ENCODE assay signal across 12 cellular contexts in the genomic region with DNA sequence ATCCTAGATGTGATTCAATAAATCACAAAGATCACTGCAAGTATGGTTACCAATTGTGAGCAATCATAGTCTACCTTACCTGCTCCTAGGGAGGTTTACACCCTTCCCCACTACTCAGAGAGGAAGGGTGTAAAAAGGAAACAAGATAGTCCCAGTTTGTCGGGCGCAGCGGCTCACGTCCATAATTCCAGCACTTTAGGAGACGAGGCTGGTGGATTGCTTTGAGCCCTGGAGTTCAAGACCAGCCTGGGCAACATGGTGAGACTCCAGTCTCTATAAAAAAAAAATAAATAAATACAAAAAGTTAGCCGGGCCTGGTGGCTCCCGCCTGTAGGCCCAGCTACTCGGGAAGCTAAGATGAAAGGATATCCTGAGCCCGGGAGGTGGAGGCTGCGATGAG. TPM values are rescaled to one million over a fixed set of nuclear protein-coding genes. Genes with fewer than 3 reads are reported as not detected.
DNase-seq lines count a peak whose midpoint lies in the region; ATAC-seq and TF ChIP-seq lines count a peak whose summit lies in the region.
"Had no signal": no experiment of that assay in that cellular context is flagged by ENCODE, and none has a peak within 500 bp of the region (broad histone marks: within the 10 kb centered on the region; RNA-seq: fewer than 3 reads in every experiment).

No MANE protein-coding gene starts in this region.

- H3K9me2 ChIP-seq in PC-9 (ENCODE audit: insufficient read depth) (no peaks in the 10 kb centered on the region), hepatocyte (replicated peaks; ENCODE audit: insufficient read depth) (no peaks in the 10 kb centered on the region)

- peaks cover 2% of the 10 kb centered on the region for H3K36me3 Mint-ChIP-seq in activated T-cell treated with anti-CD3 and anti-CD28 coated beads, Interleukin-2, amount 50 U/mL, for 4 hours (ENCODE audit: insufficient read depth)
- H3K36me3 Mint-ChIP-seq in naive thymus-derived CD8-positive, alpha-beta T cell: peaks cover 0 to 5% (median 0%) of the 10 kb centered on the region in 3 donors
- H3K36me3 Mint-ChIP-seq: naive B cell had no signal

- H3K4me3 Mint-ChIP-seq in activated T-cell treated with anti-CD3 and anti-CD28 coated beads, Interleukin-2, amount 50 U/mL, for 4 hours: peak overlapping the region; percentile 97
- H3K4me3 Mint-ChIP-seq in naive thymus-derived CD8-positive, alpha-beta T cell: peak overlapping the region in 5 of 10 donors; percentile 95 to 99 (median 96)

- peaks cover 32% of the 10 kb centered on the region for H3K4me1 Mint-ChIP-seq in activated T-cell treated with anti-CD3 and anti-CD28 coated beads, Interleukin-2, amount 50 U/mL, for 4 hours (ENCODE audit: low read depth)
- H3K4me1 Mint-ChIP-seq in naive thymus-derived CD8-positive, alpha-beta T cell: peaks cover 19 to 41% (median 38%) of the 10 kb centered on the region in 4 donors

- peak overlapping the region; percentile 43 for H3K27ac ChIP-seq in PC-9
- peak overlapping the region; percentile 87 for H3K27ac ChIP-seq in hepatocyte
- peak overlapping the region in 7 of 8 donors; percentile 59 to 91 (median 87) for H3K27ac ChIP-seq in spleen
- H3K27ac ChIP-seq in aorta (ENCODE audit: low read depth in 1 of 2, low read length in 2 of 2): no peak overlapping the region

- H3K9me3 ChIP-seq in PC-9 (ENCODE audit: insufficient read depth, low read depth): no peaks in the 10 kb centered on the region
- no peaks in the 10 kb centered on the region for H3K9me3 ChIP-seq in hepatocyte (ENCODE audit: low read depth)
- H3K9me3 ChIP-seq in spleen: no peaks in the 10 kb centered on the region
- H3K9me3 ChIP-seq in aorta (ENCODE audit: control insufficient read depth, low read length): no peaks in the 10 kb centered on the region

- no peaks in the 10 kb centered on the region; the same call in 1 of the 2 replicates for H3F3A ChIP-seq in PC-9 (ENCODE audit: insufficient read depth, low read depth)

- H3K36me3 ChIP-seq in PC-9 (ENCODE audit: low read depth) (no peaks in the 10 kb centered on the region), hepatocyte (replicated peaks; ENCODE audit: insufficient read depth, low read depth) (no peaks in the 10 kb centered on the region), spleen (no peaks in the 10 kb centered on the region), aorta (ENCODE audit: control insufficient read depth in 1 of 2, insufficient read depth in 2 of 2, low read length in 1 of 2) (no peaks in the 10 kb centered on the region)

- H3K27ac Mint-ChIP-seq in naive thymus-derived CD8-positive, alpha-beta T cell: peak overlapping the region in 2 of 10 donors; percentile 95

- H3K27me3 ChIP-seq in PC-9 (ENCODE audit: insufficient read depth, low read depth) (no peaks in the 10 kb centered on the region), hepatocyte (no peaks in the 10 kb centered on the region), spleen (replicated peaks in 1 of 7) (no peaks in the 10 kb centered on the region), aorta (ENCODE audit: control insufficient read depth in 1 of 2, insufficient read depth in 2 of 2, low read length in 1 of 2) (no peaks in the 10 kb centered on the region)

- H3K27me3 Mint-ChIP-seq in activated T-cell treated with anti-CD3 and anti-CD28 coated beads, Interleukin-2, amount 50 U/mL, for 4 hours (ENCODE audit: low read depth): no peaks in the 10 kb centered on the region
- no peaks in the 10 kb centered on the region for H3K27me3 Mint-ChIP-seq in naive thymus-derived CD8-positive, alpha-beta T cell
- H3K27me3 Mint-ChIP-seq: naive B cell had no signal

- H3K9me3 Mint-ChIP-seq in activated T-cell treated with anti-CD3 and anti-CD28 coated beads, Interleukin-2, amount 50 U/mL, for 4 hours: no peaks in the 10 kb centered on the region
- no peaks in the 10 kb centered on the region for H3K9me3 Mint-ChIP-seq in naive thymus-derived CD8-positive, alpha-beta T cell
- H3K9me3 Mint-ChIP-seq: naive B cell had no signal

- peak overlapping the region; percentile 91 for H3K4me2 ChIP-seq in PC-9
- H3K4me2 ChIP-seq in hepatocyte: peak overlapping the region; percentile 76

- no peak for ATAC-seq in activated T-cell treated with anti-CD3 and anti-CD28 coated beads, Interleukin-2, amount 50 U/mL, for 4 hours
- ATAC-seq in aorta (ENCODE audit: low FRiP score): no peak
- no peak for ATAC-seq in naive thymus-derived CD8-positive, alpha-beta T cell

- 93% methylated on average over 10 of the region's 10 CpGs for WGBS in hepatocyte (ENCODE audit: low lambda C conversion rate, missing lambda C conversion rate)
- 90 to 95% (median 93%) methylated on average over 10 of the region's 10 CpGs for WGBS in spleen, 5 donors
- WGBS in aorta, 2 donors: 88 to 93% methylated on average over 10 of the region's 10 CpGs

- no peak for DNase-seq in activated T-cell treated with anti-CD3 and anti-CD28 coated beads, Interleukin-2, amount 50 U/mL, for 4 hours
- no peak for DNase-seq in activated T-cell treated with anti-CD3 and anti-CD28 coated beads for 4 hours
- DNase-seq in PC-9: no peak
- DNase-seq in hepatocyte (ENCODE audit: low spot score): no peak
- no peak for DNase-seq in spleen
- no peak for DNase-seq in AG20443 (ENCODE audit: low spot score)
- DNase-seq in aorta: no peak
- DNase-seq in naive thymus-derived CD8-positive, alpha-beta T cell: no peak
- DNase-seq: erythroblast; naive B cell; NCI-H1694 treated with DMSO at 0.1 percent for 48 hours; stimulated activated CD4-positive, alpha-beta T cell treated with anti-CD3 and anti-CD28 coated beads, Interleukin-1b, Interleukin-23, amount 100 ng/mL, for 48 hours had no signal

- H3K79me2 ChIP-seq in PC-9 (ENCODE audit: low read depth): peaks cover 41% of the 10 kb centered on the region
- peaks cover 40% of the 10 kb centered on the region for H3K79me2 ChIP-seq in hepatocyte

- H4K20me1 ChIP-seq in PC-9 (ENCODE audit: insufficient read depth) (peaks cover 15% of the 10 kb centered on the region), hepatocyte (ENCODE audit: insufficient read depth, poor library complexity, severe bottlenecking) (peaks cover 30% of the 10 kb centered on the region)

- peaks cover 30% of the 10 kb centered on the region for H3K4me1 ChIP-seq in PC-9 (replicated peaks; ENCODE audit: insufficient read depth)
- H3K4me1 ChIP-seq in hepatocyte (ENCODE audit: insufficient read depth): peaks cover 13% of the 10 kb centered on the region
- H3K4me1 ChIP-seq in spleen: peaks cover 25 to 49% (median 44%) of the 10 kb centered on the region in 6 donors
- H3K4me1 ChIP-seq in aorta (ENCODE audit: control insufficient read depth in 1 of 2, insufficient read depth in 2 of 2, low read length in 2 of 2): peaks cover 3% of the 10 kb centered on the region in 2 donors

- H3K4me3 ChIP-seq in PC-9 (peak overlapping the region; percentile 79; the same call in 1 of the 2 replicates), hepatocyte (no peak overlapping the region), spleen (peak overlapping the region in 1 of 8 donors; percentile 95), aorta (ENCODE audit: low read length in 2 of 2) (no peak overlapping the region)

- TF ChIP-seq POLR2A in spleen (IDR thresholded peaks at IDR 0.05): no peak

- CTCF ChIA-PET in PC-9 (lab: Charles Lee): no interaction called here

- H2AFZ ChIP-seq in PC-9 (peak overlapping the region; percentile 92), hepatocyte (peak overlapping the region; percentile 96)

- TF ChIP-seq CTCF in PC-9 (conservative IDR thresholded peaks at IDR 0.05): no peak
- TF ChIP-seq CTCF in hepatocyte (IDR thresholded peaks at IDR 0.05; ENCODE audit: poor library complexity): no peak
- TF ChIP-seq CTCF in spleen (IDR thresholded peaks at IDR 0.05 in 8 of 11, conservative IDR thresholded peaks at IDR 0.05 in 3 of 11): no peak

- intact Hi-C loops in PC-9 (cut with micrococcal nuclease; ENCODE audit: unreplicated experiment): loop anchor here (1.0 kb wide), 1 partner anchor 40 kb away; no protein-coding TSS in a partner anchor
- intact Hi-C loops in spleen (cut with DNase I; ENCODE audit: low total_unique reads): loop anchor here (10.0 kb wide), 1 partner anchor 210 kb away; the partner anchor contains the start of gene MDK
- intact Hi-C loops in aorta (cut with DNase I): no loop called here

- no TSS peak for BruUV-seq in PC-9 (replicated peaks; lab: Mats Ljungman, UMichigan)

- POLR2A ChIA-PET in PC-9 (lab: Charles Lee; ENCODE audit: unreplicated experiment): no interaction called here
- POLR2A ChIA-PET in naive thymus-derived CD8-positive, alpha-beta T cell (lab: Charles Lee): interaction anchor here (1.5 to 3.1 kb wide), 4 partner anchors 17 to 102 kb away, joined by 3 to 30 read pairs (median 6); partner anchors contain the start of genes ATG13 and HARBI1

RNA-seq across cellular contexts. Expression of gene AMBRA1, which starts 1.0 kb away (rescaled TPM):
- total RNA-seq in activated T-cell treated with anti-CD3 and anti-CD28 coated beads, Interleukin-2, amount 50 U/mL, for 4 hours: 10 to 100 TPM; 30.7 to 36.1 (median 31.7) TPM
- total RNA-seq in PC-9 (2021) (41.4 and 41.9 TPM in 2 replicates), hepatocyte (19.1 and 31.2 TPM in 2 replicates), spleen (10 to 100 TPM; 36.7 to 54.6 (median 38.9) TPM), aorta (10 to 100 TPM; 27.8 to 35.0 TPM)
- polyA plus RNA-seq in hepatocyte (7.2 and 8.3 TPM in 2 replicates), spleen (1 to 10 TPM; 3.6 to 9.4 (median 4.3) TPM), aorta (1 to 10 TPM; 2.6 to 5.8 TPM)
- 10 to 100 TPM; 36.8 to 38.8 TPM for total RNA-seq in naive thymus-derived CD8-positive, alpha-beta T cell
- polyA plus RNA-seq in naive thymus-derived CD8-positive, alpha-beta T cell: 10 to 100 TPM in 1 of 3 donors, 1 to 10 TPM in 2; 6.1 to 16.3 (median 7.4) TPM

RNA-seq across cellular contexts. Expression of gene HARBI1, which starts 22.2 kb away (rescaled TPM):
- total RNA-seq in activated T-cell treated with anti-CD3 and anti-CD28 coated beads, Interleukin-2, amount 50 U/mL, for 4 hours: 1 to 10 TPM; 5.5 to 8.1 (median 5.7) TPM
- total RNA-seq in PC-9 (2021) (6.6 and 8.0 TPM in 2 replicates), hepatocyte (4.5 and 6.5 TPM in 2 replicates), spleen (1 to 10 TPM; 3.2 to 5.6 (median 4.4) TPM), aorta (1 to 10 TPM; 2.3 to 3.0 TPM)
- polyA plus RNA-seq in hepatocyte (3.7 and 4.4 TPM in 2 replicates), spleen (1 to 10 TPM; 1.4 to 3.4 (median 2.1) TPM), aorta (1 to 10 TPM; 2.1 to 2.3 TPM)
- 1 to 10 TPM; 8.3 to 9.4 TPM for total RNA-seq in naive thymus-derived CD8-positive, alpha-beta T cell
- 1 to 10 TPM; 5.5 to 7.7 (median 6.0) TPM for polyA plus RNA-seq in naive thymus-derived CD8-positive, alpha-beta T cell

RNA-seq across cellular contexts. Expression of gene ATG13, which starts 22.6 kb away (rescaled TPM):
- 10 to 100 TPM; 47.4 to 54.8 (median 53.1) TPM for total RNA-seq in activated T-cell treated with anti-CD3 and anti-CD28 coated beads, Interleukin-2, amount 50 U/mL, for 4 hours
- total RNA-seq in PC-9 (2021) (109 TPM in 2 replicates), hepatocyte (60.8 and 89.6 TPM in 2 replicates), spleen (100 to 1,000 TPM in 2 of 7 donors, 10 to 100 TPM in 5; 65.4 to 111 (median 88.7) TPM), aorta (10 to 100 TPM; 59.6 to 72.7 TPM)
- polyA plus RNA-seq in hepatocyte (50.9 and 54.9 TPM in 2 replicates), spleen (10 to 100 TPM; 14.9 to 33.9 (median 15.7) TPM), aorta (10 to 100 TPM; 29.9 to 46.5 TPM)
- 10 to 100 TPM; 97.1 to 98.6 TPM for total RNA-seq in naive thymus-derived CD8-positive, alpha-beta T cell
- polyA plus RNA-seq in naive thymus-derived CD8-positive, alpha-beta T cell: 10 to 100 TPM; 59.6 to 77.9 (median 67.6) TPM

Comparison
In these comparisons a context has a peak if more than half of its experiments do, and no peak if none do; other contexts are left out.
1. H3K27ac ChIP-seq: peak in PC-9 (single experiment), hepatocyte (single experiment) and spleen (7 of 8); none in aorta (0 of 2).
2. intact Hi-C loops: an anchor here in PC-9 (1.0 kb wide) and spleen (10.0 kb wide); none called in aorta.